In the genomic region with DNA sequence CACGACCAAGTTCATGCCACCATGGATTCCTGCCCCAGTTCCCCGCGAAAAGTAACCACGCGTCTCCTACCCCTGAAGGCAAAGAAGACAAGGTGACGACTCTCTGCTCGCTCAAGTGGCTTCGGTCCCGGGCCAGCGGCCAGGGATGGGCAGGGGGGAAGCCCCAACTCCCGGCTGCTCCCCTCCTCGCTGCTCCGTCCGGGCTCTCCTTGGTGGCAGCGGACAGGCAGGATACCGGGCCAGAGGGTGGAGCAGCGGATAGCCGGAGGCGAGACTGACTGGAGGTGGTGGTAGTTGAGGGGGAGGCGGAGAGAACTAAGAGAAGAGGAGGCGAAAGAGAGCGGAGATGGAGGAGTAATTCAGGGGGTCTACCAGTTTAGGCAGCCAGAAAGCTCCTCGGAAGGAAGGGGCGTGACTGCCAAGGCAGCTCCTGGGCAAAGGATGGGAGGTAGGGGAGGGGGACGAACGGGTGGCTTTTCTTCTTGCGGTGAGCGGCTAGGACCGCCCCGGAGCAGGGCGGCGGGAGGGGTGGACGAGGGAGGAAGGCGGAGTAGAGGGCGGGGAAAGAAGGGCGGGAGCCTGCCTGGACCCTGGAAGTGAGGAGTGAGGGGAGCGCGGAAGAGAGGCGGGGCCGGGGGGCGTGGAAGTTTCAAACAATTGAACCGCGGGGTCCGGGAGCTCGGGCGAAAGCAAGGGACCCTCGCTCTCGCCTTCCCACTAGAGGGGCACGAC, we compare ENCODE assay signal across 8 cellular contexts. TPM values are rescaled to one million over a fixed set of nuclear protein-coding genes. Genes with fewer than 3 reads are reported as not detected.
DNase-seq lines count a peak whose midpoint lies in the region; ATAC-seq, FAIRE-seq and TF ChIP-seq lines count a peak whose summit lies in the region.

A gene with protein sequence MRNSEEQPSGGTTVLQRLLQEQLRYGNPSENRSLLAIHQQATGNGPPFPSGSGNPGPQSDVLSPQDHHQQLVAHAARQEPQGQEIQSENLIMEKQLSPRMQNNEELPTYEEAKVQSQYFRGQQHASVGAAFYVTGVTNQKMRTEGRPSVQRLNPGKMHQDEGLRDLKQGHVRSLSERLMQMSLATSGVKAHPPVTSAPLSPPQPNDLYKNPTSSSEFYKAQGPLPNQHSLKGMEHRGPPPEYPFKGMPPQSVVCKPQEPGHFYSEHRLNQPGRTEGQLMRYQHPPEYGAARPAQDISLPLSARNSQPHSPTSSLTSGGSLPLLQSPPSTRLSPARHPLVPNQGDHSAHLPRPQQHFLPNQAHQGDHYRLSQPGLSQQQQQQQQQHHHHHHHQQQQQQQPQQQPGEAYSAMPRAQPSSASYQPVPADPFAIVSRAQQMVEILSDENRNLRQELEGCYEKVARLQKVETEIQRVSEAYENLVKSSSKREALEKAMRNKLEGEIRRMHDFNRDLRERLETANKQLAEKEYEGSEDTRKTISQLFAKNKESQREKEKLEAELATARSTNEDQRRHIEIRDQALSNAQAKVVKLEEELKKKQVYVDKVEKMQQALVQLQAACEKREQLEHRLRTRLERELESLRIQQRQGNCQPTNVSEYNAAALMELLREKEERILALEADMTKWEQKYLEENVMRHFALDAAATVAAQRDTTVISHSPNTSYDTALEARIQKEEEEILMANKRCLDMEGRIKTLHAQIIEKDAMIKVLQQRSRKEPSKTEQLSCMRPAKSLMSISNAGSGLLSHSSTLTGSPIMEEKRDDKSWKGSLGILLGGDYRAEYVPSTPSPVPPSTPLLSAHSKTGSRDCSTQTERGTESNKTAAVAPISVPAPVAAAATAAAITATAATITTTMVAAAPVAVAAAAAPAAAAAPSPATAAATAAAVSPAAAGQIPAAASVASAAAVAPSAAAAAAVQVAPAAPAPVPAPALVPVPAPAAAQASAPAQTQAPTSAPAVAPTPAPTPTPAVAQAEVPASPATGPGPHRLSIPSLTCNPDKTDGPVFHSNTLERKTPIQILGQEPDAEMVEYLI (minus strand): TSS at position 450 of the 732 bp plus-strand sequence. CDS start 17,705 bp downstream, outside the sequence.

- POLR2A ChIA-PET in CD4-positive, alpha-beta T cell (lab: Charles Lee), result interaction anchor here (0.8 to 2.2 kb wide), 4 partner anchors 11 to 1159 kb away, joined by 3 to 10 read pairs (median 5); a partner anchor contains a TSS

- H3K4me1 ChIP-seq in HUES48 (ENCODE audit: control insufficient read depth, insufficient read depth, low read length), result peaks cover 22% of the 10 kb centered on the region

- peak within 1 kb of the TSS; percentile 73 for H3K27ac Mint-ChIP-seq in CD4-positive, alpha-beta T cell
- peak within 1 kb of the TSS; percentile 99 for H3K27ac Mint-ChIP-seq in neural crest cell (ENCODE audit: unreplicated experiment)

- no peak for TF ChIP-seq CTCF in CD4-positive, alpha-beta T cell (IDR thresholded peaks at IDR 0.05)
- no peak for TF ChIP-seq CTCF in neural crest cell (conservative IDR thresholded peaks at IDR 0.05)

- H3K9me3 Mint-ChIP-seq in CD4-positive, alpha-beta T cell, result no peaks in the 10 kb centered on the region
- H3K9me3 Mint-ChIP-seq in neural crest cell, result no peaks in the 10 kb centered on the region

- no peaks in the 10 kb centered on the region for H3K27me3 Mint-ChIP-seq in CD4-positive, alpha-beta T cell
- no peaks in the 10 kb centered on the region for H3K27me3 Mint-ChIP-seq in neural crest cell (ENCODE audit: low read depth)

- peak within 1 kb of the TSS; percentile 54 for H3K9ac ChIP-seq in HUES48 (ENCODE audit: low read depth, low read length)

- peaks cover 4% of the 10 kb centered on the region for H3K36me3 Mint-ChIP-seq in CD4-positive, alpha-beta T cell (ENCODE audit: low read depth)
- H3K36me3 Mint-ChIP-seq in neural crest cell (ENCODE audit: low read depth), result no peaks in the 10 kb centered on the region

- H3K4me1 Mint-ChIP-seq in CD4-positive, alpha-beta T cell (ENCODE audit: low read depth), result peaks cover 16% of the 10 kb centered on the region
- peaks cover 77% of the 10 kb centered on the region for H3K4me1 Mint-ChIP-seq in neural crest cell

- H3K27me3 ChIP-seq in CD4-positive, alpha-beta T cell (ENCODE audit: control insufficient read depth, insufficient read depth, low read length), result no peaks in the 10 kb centered on the region
- H3K27me3 ChIP-seq in HUES48 (ENCODE audit: control insufficient read depth, insufficient read depth, low read length), result peaks cover 47% of the 10 kb centered on the region

- peak; percentile 32 for FAIRE-seq in RCC 7860 (lab: Jason Lieb, UNC)

- ATAC-seq in CD4-positive, alpha-beta T cell (ENCODE audit: poor library complexity), result peak; percentile 35
- ATAC-seq in GM21360 (IDR thresholded peaks at IDR 0.05; ENCODE audit: unreplicated experiment), result peak; percentile 61

- no peaks in the 10 kb centered on the region for H3K36me3 ChIP-seq in HUES48 (ENCODE audit: control insufficient read depth, insufficient read depth, low read length)

- CTCF ChIA-PET in CD4-positive, alpha-beta T cell (lab: Charles Lee), result no interaction called here

- H3K4me3 ChIP-seq in HUES48 (ENCODE audit: low read depth, low read length), result peak within 1 kb of the TSS; percentile 97

- peak within 1 kb of the TSS; percentile 94 for H3K4me3 Mint-ChIP-seq in CD4-positive, alpha-beta T cell
- peak within 1 kb of the TSS; percentile 99 for H3K4me3 Mint-ChIP-seq in neural crest cell

- peak; percentile 19 to 62 (median 45) for DNase-seq in CD4-positive, alpha-beta T cell
- peak; percentile 42 for DNase-seq in RCC 7860 (ENCODE audit: low spot score)
- peak; percentile 46 for DNase-seq in activated gamma-delta T cell (lab: John Stamatoyannopoulos, UW)
- DNase-seq in foreskin melanocyte, result peak; percentile 60
- DNase-seq in neural crest cell (ENCODE audit: low read depth, low spot score), result peak; percentile 91
- DNase-seq in substantia nigra (lab: John Stamatoyannopoulos, UW), result peak; percentile 22 to 81 (median 63)

- intact Hi-C loops in CD4-positive, alpha-beta T cell (cut with DNase I, micrococcal nuclease), result loop anchor here in 1 of 2 experiments (10.0 kb wide), 1 partner anchor 1156 kb away; a partner anchor contains a TSS

- peak within 1 kb of the TSS; percentile 29 for H3K27ac ChIP-seq in CD4-positive, alpha-beta T cell (ENCODE audit: low read depth, low read length)
- H3K27ac ChIP-seq in HUES48 (ENCODE audit: low read depth, low read length) (peak within 1 kb of the TSS; percentile 66), substantia nigra (ENCODE audit: low read depth, low read length, poor library complexity, severe bottlenecking) (peak within 1 kb of the TSS; percentile 78)

- no peaks in the 10 kb centered on the region for H3K9me3 ChIP-seq in CD4-positive, alpha-beta T cell (ENCODE audit: control insufficient read depth, low read length)
- H3K9me3 ChIP-seq in HUES48 (ENCODE audit: control insufficient read depth, insufficient read depth, low read length), result no peaks in the 10 kb centered on the region

RNA-seq across cellular contexts. Expression of the gene that starts here (rescaled TPM):
- 1 to 10 TPM; 1.4 to 1.6 TPM for total RNA-seq in CD4-positive, alpha-beta T cell
- 108 and 116 TPM in 2 replicates for total RNA-seq in neural crest cell

Comparison
In these comparisons a context has a peak if more than half of its experiments do, and no peak if none do; other contexts are left out.
1. Peak in every context shown above with its lines: DNase-seq, ATAC-seq, H3K4me3 ChIP-seq and H3K27ac ChIP-seq.
2. RNA of the gene that starts here (total RNA-seq): 108 to 116 TPM in neural crest cell; 1.4 to 1.6 TPM in CD4-positive, alpha-beta T cell; every median in the first group is over 10 times any median in the second.